8 cellular contexts compared by ENCODE assay signal in genomic region chr16:88782454-88783390, GRCh38. TPM values are rescaled to one million over a fixed set of nuclear protein-coding genes. Genes with fewer than 3 reads are reported as not detected.
A peak's percentile ranks its signal among the peaks of the same experiment; 100 is the strongest.
DNase-seq lines count a peak whose midpoint lies in the region; ATAC-seq, FAIRE-seq and TF ChIP-seq lines count a peak whose summit lies in the region.

No MANE protein-coding gene starts in this region.

- BruUV-seq in PC-9 (replicated peaks; lab: Mats Ljungman, UMichigan) = TSS peak; percentile 46

- H3K4me2 ChIP-seq in PC-9 = peak overlapping the region; percentile 76
- H3K4me2 ChIP-seq in keratinocyte (ENCODE audit: control insufficient read depth, extremely low read depth, insufficient read depth, low read depth, low read length) = peak overlapping the region; percentile 100

- H2AFZ ChIP-seq in PC-9 = no peak overlapping the region
- H2AFZ ChIP-seq in keratinocyte (ENCODE audit: control insufficient read depth, low read length) = no peak overlapping the region

- intact Hi-C loops in PC-9 (cut with micrococcal nuclease; ENCODE audit: unreplicated experiment) = loop anchor here (1.0 kb wide), 3 partner anchors 8 to 27 kb away; no protein-coding TSS in a partner anchor

- H3K36me3 ChIP-seq in PC-9 (ENCODE audit: low read depth) = no peaks in the 10 kb centered on the region
- H3K36me3 ChIP-seq in keratinocyte (ENCODE audit: control insufficient read depth in 2 of 2, extremely low read depth in 1 of 2, insufficient read depth in 2 of 2, low read length in 2 of 2) = peaks cover 7 to 11% of the 10 kb centered on the region in 2 experiments

- H3K79me2 ChIP-seq in PC-9 (ENCODE audit: low read depth) (peaks cover 68% of the 10 kb centered on the region), keratinocyte (ENCODE audit: control insufficient read depth, insufficient read depth, low read length) (peaks cover 70% of the 10 kb centered on the region)

- H3K9me1 ChIP-seq in keratinocyte (ENCODE audit: control insufficient read depth, extremely low read depth, insufficient read depth, low read length) = no peaks in the 10 kb centered on the region

- peak overlapping the region; percentile 86 for H3K4me3 Mint-ChIP-seq in activated naive CD8-positive, alpha-beta T cell treated with anti-CD3 and anti-CD28 coated beads for 36 hours

- H3K36me3 Mint-ChIP-seq in activated naive CD8-positive, alpha-beta T cell treated with anti-CD3 and anti-CD28 coated beads for 36 hours = no peaks in the 10 kb centered on the region

- H3K9me3 ChIP-seq in PC-9 (ENCODE audit: insufficient read depth, low read depth) (no peaks in the 10 kb centered on the region), keratinocyte (ENCODE audit: control insufficient read depth, low read depth, low read length) (no peaks in the 10 kb centered on the region)

- CTCF ChIA-PET in PC-9 (lab: Charles Lee) = interaction anchor here (0.6 to 3.0 kb wide), 6 partner anchors 12 to 45 kb away, joined by 3 to 20 read pairs (median 6); no protein-coding TSS in a partner anchor

- POLR2A ChIA-PET in PC-9 (lab: Charles Lee; ENCODE audit: unreplicated experiment) = interaction anchor here (0.6 to 0.9 kb wide), 3 partner anchors 9 to 501 kb away, joined by 4 to 17 read pairs (median 4); no protein-coding TSS in a partner anchor

- H3K4me3 ChIP-seq in PC-9 (peak overlapping the region; percentile 71), keratinocyte (ENCODE audit: control insufficient read depth in 2 of 3, extremely low read depth in 1 of 3, insufficient read depth in 2 of 3, low read depth in 1 of 3, low read length in 3 of 3) (peak overlapping the region; percentile 75 to 93 (median 78))

- no peak for ATAC-seq in HG02973 (IDR thresholded peaks at IDR 0.05; ENCODE audit: unreplicated experiment)
- no peak for ATAC-seq in HG03139 (IDR thresholded peaks at IDR 0.05; ENCODE audit: unreplicated experiment)

- H3K27me3 ChIP-seq in PC-9 (ENCODE audit: insufficient read depth, low read depth) (no peaks in the 10 kb centered on the region), keratinocyte (ENCODE audit: control insufficient read depth, extremely low read depth, insufficient read depth, low read length) (no peaks in the 10 kb centered on the region)

- no peak for TF ChIP-seq CTCF in C4-2B (conservative IDR thresholded peaks at IDR 0.05)
- no peak for TF ChIP-seq CTCF in PC-9 (conservative IDR thresholded peaks at IDR 0.05)
- TF ChIP-seq CTCF in keratinocyte (optimal IDR thresholded peaks at IDR 0.05 in 1 of 3, IDR thresholded peaks at IDR 0.05 in 1 of 3, conservative IDR thresholded peaks at IDR 0.05 in 1 of 3; ENCODE audit: extremely low read depth in 1 of 3, insufficient read depth in 2 of 3, low read length in 3 of 3) = no peak

- H3F3A ChIP-seq in PC-9 (ENCODE audit: insufficient read depth, low read depth) = peaks cover 41% of the 10 kb centered on the region

- dilution Hi-C loops in keratinocyte (cut with MboI; ENCODE audit: extremely low pct_ligation_motif_present, low sequenced_read_pairs) = no loop called here

- FAIRE-seq in keratinocyte (lab: Jason Lieb, UNC) = peak; percentile 87

- H3K27me3 Mint-ChIP-seq in activated naive CD8-positive, alpha-beta T cell treated with anti-CD3 and anti-CD28 coated beads for 36 hours = no peaks in the 10 kb centered on the region

- H3K9me3 Mint-ChIP-seq in activated naive CD8-positive, alpha-beta T cell treated with anti-CD3 and anti-CD28 coated beads for 36 hours = no peaks in the 10 kb centered on the region

- peak overlapping the region; percentile 95 for H3K9ac ChIP-seq in keratinocyte (ENCODE audit: control insufficient read depth, extremely low read depth, insufficient read depth, low read length)

- peaks cover 58% of the 10 kb centered on the region for H4K20me1 ChIP-seq in PC-9 (ENCODE audit: insufficient read depth)
- peaks cover 41% of the 10 kb centered on the region for H4K20me1 ChIP-seq in keratinocyte (ENCODE audit: control insufficient read depth, extremely low read depth, insufficient read depth, low read length)

- peak overlapping the region; percentile 71 for H3K27ac Mint-ChIP-seq in activated naive CD8-positive, alpha-beta T cell treated with anti-CD3 and anti-CD28 coated beads for 36 hours

- peaks cover 38% of the 10 kb centered on the region for H3K4me1 Mint-ChIP-seq in activated naive CD8-positive, alpha-beta T cell treated with anti-CD3 and anti-CD28 coated beads for 36 hours

- H3K4me1 ChIP-seq in PC-9 (replicated peaks; ENCODE audit: insufficient read depth) (peaks cover 37% of the 10 kb centered on the region), keratinocyte (ENCODE audit: control insufficient read depth, extremely low read depth, insufficient read depth, low read length) (peaks cover 35% of the 10 kb centered on the region)

- DNase-seq in PC-9 (peak; percentile 75 to 86), keratinocyte (ENCODE audit: low read depth, low spot score) (peak; percentile 60), GM19238 (ENCODE audit: insufficient read length, low spot score) (no peak)
- peak; percentile 78 for DNase-seq in activated naive CD8-positive, alpha-beta T cell treated with anti-CD3 and anti-CD28 coated beads for 36 hours
- peak; percentile 65 to 84 (median 72) for DNase-seq in stimulated activated CD4-positive, alpha-beta T cell treated with anti-CD3 and anti-CD28 coated beads, TNF-alpha, amount 100 ng/mL, for 24 hours (ENCODE audit: low read depth in 3 of 3)

- H3K9me2 ChIP-seq in PC-9 (ENCODE audit: insufficient read depth) = no peaks in the 10 kb centered on the region

- H3K27ac ChIP-seq in C4-2B = peak overlapping the region; percentile 79
- peak overlapping the region; percentile 74 for H3K27ac ChIP-seq in PC-9
- H3K27ac ChIP-seq in keratinocyte (ENCODE audit: control insufficient read depth, insufficient read depth, low read length) = peak overlapping the region; percentile 93

RNA-seq across cellular contexts. Expression of gene PIEZO1, which starts 2.3 kb away (rescaled TPM):
- 391 and 426 TPM in 2 replicates for total RNA-seq in PC-9 (2021)
- 10 to 100 TPM; 86.7 to 87.0 TPM for total RNA-seq in activated naive CD8-positive, alpha-beta T cell treated with anti-CD3 and anti-CD28 coated beads for 36 hours
- 62.8 to 136 TPM (median 120 TPM) in 3 replicates for polyA plus RNA-seq in keratinocyte
- 56.5 TPM for polyA plus RNA-seq in keratinocyte (2011; ENCODE audit: low read depth)
- 29.9 and 72.0 TPM in 2 replicates for polyA plus RNA-seq in keratinocyte (2011; cell fraction: cytosol; rRNA removed)
- polyA plus RNA-seq in keratinocyte (2011; cell fraction: nucleus; rRNA removed) = 489 and 583 TPM in 2 replicates
- 161 and 179 TPM in 2 replicates for polyA plus RNA-seq in keratinocyte (2012; ENCODE audit: low replicate concordance)
- 202 to 895 TPM (median 206 TPM) in 3 replicates for polyA minus RNA-seq in keratinocyte
- 161 TPM for polyA minus RNA-seq in keratinocyte (2011; cell fraction: cytosol; rRNA and poly(A)+ RNA removed)
- polyA minus RNA-seq in keratinocyte (2011; cell fraction: nucleus; rRNA and poly(A)+ RNA removed) = 459 and 543 TPM in 2 replicates

RNA-seq across cellular contexts. Expression of gene CDT1, which starts 20.9 kb away (rescaled TPM):
- total RNA-seq in PC-9 (2021) = 73.2 and 95.4 TPM in 2 replicates
- total RNA-seq in activated naive CD8-positive, alpha-beta T cell treated with anti-CD3 and anti-CD28 coated beads for 36 hours = 100 to 1,000 TPM; 156 to 158 TPM
- 1.0 to 4.9 TPM (median 2.0 TPM) in 3 replicates for polyA plus RNA-seq in keratinocyte
- polyA plus RNA-seq in keratinocyte (2011; ENCODE audit: low read depth) = 0.10 TPM
- 0.94 and 4.1 TPM in 2 replicates for polyA plus RNA-seq in keratinocyte (2011; cell fraction: cytosol; rRNA removed)
- polyA plus RNA-seq in keratinocyte (2011; cell fraction: nucleus; rRNA removed) = 0.60 and 1.0 TPM in 2 replicates
- polyA plus RNA-seq in keratinocyte (2012; ENCODE audit: low replicate concordance) = 0.55 and 7.5 TPM in 2 replicates
- 0.30 to 9.4 TPM (median 4.0 TPM) in 3 replicates for polyA minus RNA-seq in keratinocyte
- 5.9 TPM for polyA minus RNA-seq in keratinocyte (2011; cell fraction: cytosol; rRNA and poly(A)+ RNA removed)
- 1.2 and 2.5 TPM in 2 replicates for polyA minus RNA-seq in keratinocyte (2011; cell fraction: nucleus; rRNA and poly(A)+ RNA removed)

RNA-seq across cellular contexts. Expression of gene APRT, which starts 29.0 kb away (rescaled TPM):
- total RNA-seq in PC-9 (2021) = 213 and 226 TPM in 2 replicates
- 100 to 1,000 TPM; 241 to 272 TPM for total RNA-seq in activated naive CD8-positive, alpha-beta T cell treated with anti-CD3 and anti-CD28 coated beads for 36 hours
- 91.4 to 177 TPM (median 106 TPM) in 3 replicates for polyA plus RNA-seq in keratinocyte
- 25.2 TPM for polyA plus RNA-seq in keratinocyte (2011; ENCODE audit: low read depth)
- polyA plus RNA-seq in keratinocyte (2011; cell fraction: cytosol; rRNA removed) = 51.1 and 112 TPM in 2 replicates
- 49.9 and 72.8 TPM in 2 replicates for polyA plus RNA-seq in keratinocyte (2011; cell fraction: nucleus; rRNA removed)
- 135 and 217 TPM in 2 replicates for polyA plus RNA-seq in keratinocyte (2012; ENCODE audit: low replicate concordance)
- 26.0 to 61.0 TPM (median 48.4 TPM) in 3 replicates for polyA minus RNA-seq in keratinocyte
- 182 TPM for polyA minus RNA-seq in keratinocyte (2011; cell fraction: cytosol; rRNA and poly(A)+ RNA removed)
- 29.3 and 31.1 TPM in 2 replicates for polyA minus RNA-seq in keratinocyte (2011; cell fraction: nucleus; rRNA and poly(A)+ RNA removed)
